30 cellular contexts compared by ENCODE assay signal in the genomic region with DNA sequence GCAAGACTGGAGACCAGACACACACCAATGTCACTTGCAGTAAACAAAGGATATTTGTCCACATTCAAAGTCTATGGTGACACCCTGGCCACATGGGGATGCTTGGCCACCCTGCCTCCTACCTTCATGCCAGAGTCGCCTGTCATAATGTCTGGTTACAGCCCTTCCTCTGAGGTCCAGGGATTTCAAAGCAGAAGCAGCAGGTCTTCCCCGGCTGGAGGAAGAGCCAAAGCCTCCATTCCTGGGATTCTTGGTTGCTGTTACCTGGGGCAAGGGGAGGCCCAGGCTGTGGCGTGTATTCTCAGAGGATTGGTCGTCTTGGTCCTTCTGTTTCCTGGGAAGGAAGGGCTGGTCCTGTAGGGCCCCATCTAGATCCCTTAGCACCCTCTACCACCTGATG. TPM values are rescaled to one million over a fixed set of nuclear protein-coding genes. Genes with fewer than 3 reads are reported as not detected.
DNase-seq lines count a peak whose midpoint lies in the region; ATAC-seq and TF ChIP-seq lines count a peak whose summit lies in the region.
"Had no signal": no experiment of that assay in that cellular context is flagged by ENCODE, and none has a peak within 500 bp of the region (broad histone marks: within the 10 kb centered on the region; RNA-seq: fewer than 3 reads in every experiment).

No MANE protein-coding gene starts in this region.

- BruUV-seq in Panc1 (replicated peaks; lab: Mats Ljungman, UMichigan): no TSS peak

- no peaks in the 10 kb centered on the region for H3K4me1 Mint-ChIP-seq in immature natural killer cell
- H3K4me1 Mint-ChIP-seq: CD4-positive, alpha-beta memory T cell had no signal

- no peak for TF ChIP-seq RAD21 in SK-N-SH (IDR thresholded peaks at IDR 0.05; ENCODE audit: low read length)

- H3K4me3 ChIP-seq in BLaER1 (no peak overlapping the region), Panc1 (ENCODE audit: low read depth in 2 of 2, low read length in 2 of 2) (no peak overlapping the region), SK-N-SH (ENCODE audit: low read depth in 2 of 2, low read length in 1 of 2) (no peak overlapping the region)
- H3K4me3 ChIP-seq: GM12878, PC-9 had no signal

- ATAC-seq in Panc1 (no peak), sciatic nerve (no peak)
- ATAC-seq: GM12878 had no signal

- intact Hi-C loops in Panc1 (cut with micrococcal nuclease; ENCODE audit: unreplicated experiment) (no loop called here), sciatic nerve (cut with DNase I) (no loop called here)

- H3K27ac Mint-ChIP-seq in immature natural killer cell: no peak overlapping the region
- H3K27ac Mint-ChIP-seq: CD4-positive, alpha-beta memory T cell; H9 had no signal

- H3K27me3 ChIP-seq in BLaER1 (no peaks in the 10 kb centered on the region), Panc1 (ENCODE audit: control insufficient read depth, insufficient read depth, low read length) (no peaks in the 10 kb centered on the region), SK-N-SH (ENCODE audit: insufficient read depth) (no peaks in the 10 kb centered on the region; the same call in 1 of the 2 replicates)

- H3K9me3 Mint-ChIP-seq in immature natural killer cell: no peaks in the 10 kb centered on the region
- H3K9me3 Mint-ChIP-seq: CD4-positive, alpha-beta memory T cell; H9 had no signal

- peaks cover 0 to 5% (median 2%) of the 10 kb centered on the region in 3 donors for H3K27me3 Mint-ChIP-seq in immature natural killer cell (ENCODE audit: low read depth in 3 of 3)
- H3K27me3 Mint-ChIP-seq: CD4-positive, alpha-beta memory T cell had no signal

- H3K36me3 Mint-ChIP-seq in immature natural killer cell: no peaks in the 10 kb centered on the region
- H3K36me3 Mint-ChIP-seq: CD4-positive, alpha-beta memory T cell had no signal

- no peak for TF ChIP-seq EP300 in SK-N-SH (IDR thresholded peaks at IDR 0.05; ENCODE audit: borderline replicate concordance in 1 of 2, low read depth in 1 of 2, low read length in 1 of 2)

- H3K4me2 ChIP-seq in BLaER1 (peak overlapping the region; percentile 54), SK-N-SH (no peak overlapping the region)
- H3K4me2 ChIP-seq: PC-9 had no signal

- CTCF ChIA-PET in Panc1 (lab: Charles Lee) (no interaction called here), SK-N-SH (lab: Yijun Ruan, JAX) (interaction anchor here (1.6 to 1.8 kb wide), 3 partner anchors 12 to 68 kb away, joined by 3 to 6 read pairs (median 3); no protein-coding TSS in a partner anchor)

- in situ Hi-C loops in Panc1 (cut with HindIII; ENCODE audit: low pct_unique_long_range_greater_than_20kb, low sequenced_read_pairs): no loop called here

- H3K4me3 Mint-ChIP-seq in immature natural killer cell: no peak overlapping the region
- H3K4me3 Mint-ChIP-seq: CD4-positive, alpha-beta memory T cell; H9 had no signal

- POLR2A ChIA-PET in Panc1 (lab: Charles Lee) (no interaction called here), SK-N-SH (lab: Yijun Ruan, JAX) (no interaction called here)

- DNase-seq in Panc1 (ENCODE audit: low read depth, low spot score) (no peak), islet precursor cell (peak; percentile 88), sciatic nerve (ENCODE audit: low spot score) (peak; percentile 17), NCI-H1105 (lab: John Stamatoyannopoulos, UW) (no peak), immature natural killer cell (no peak), SK-N-SH (no peak), NCI-H345 treated with DMSO at 0.1 percent for 48 hours (lab: John Stamatoyannopoulos, UW; ENCODE audit: unreplicated experiment) (no peak)
- DNase-seq: C1 segment of cervical spinal cord; CD4-positive, alpha-beta memory T cell; COR-L47; GDM1; H9; KBM-7; MV-4-11; NCI-H1105 treated with DMSO at 0.1 percent for 48 hours; NCI-H146; NCI-H1930; NCI-H2107; NCI-H446; NCI-H524 treated with DMSO at 0.1 percent for 48 hours; NCI-H82; PC-9; RPMI8226; SHP77 had no signal

- peaks cover 37% of the 10 kb centered on the region for H3K4me1 ChIP-seq in BLaER1
- H3K4me1 ChIP-seq in Panc1 (ENCODE audit: control insufficient read depth, insufficient read depth, low read length): no peaks in the 10 kb centered on the region; the same call in 1 of the 2 replicates
- H3K4me1 ChIP-seq in SK-N-SH (ENCODE audit: control insufficient read depth in 1 of 2, insufficient read depth in 2 of 2, low read depth in 1 of 2, low read length in 1 of 2): no peaks in the 10 kb centered on the region

- no peaks in the 10 kb centered on the region for H3K9me2 ChIP-seq in SK-N-SH

- WGBS in SK-N-SH (ENCODE audit: low lambda C conversion rate): 71% methylated on average over 3 of the region's 4 CpGs

- TF ChIP-seq CTCF in Panc1 (IDR thresholded peaks at IDR 0.05): no peak
- no peak for TF ChIP-seq CTCF in SK-N-SH (IDR thresholded peaks at IDR 0.05)

- no peaks in the 10 kb centered on the region for H3K79me2 ChIP-seq in SK-N-SH (ENCODE audit: insufficient read depth)

- H4K20me1 ChIP-seq in BLaER1: no peaks in the 10 kb centered on the region
- no peaks in the 10 kb centered on the region for H4K20me1 ChIP-seq in SK-N-SH (ENCODE audit: insufficient read depth)

- H3K36me3 ChIP-seq in BLaER1 (no peaks in the 10 kb centered on the region), Panc1 (ENCODE audit: control insufficient read depth, insufficient read depth, low read length) (no peaks in the 10 kb centered on the region), SK-N-SH (replicated peaks in 1 of 2; ENCODE audit: control insufficient read depth in 1 of 2, insufficient read depth in 2 of 2, low read length in 1 of 2) (no peaks in the 10 kb centered on the region)

- H2AFZ ChIP-seq in SK-N-SH (ENCODE audit: low read depth): no peak overlapping the region
- H2AFZ ChIP-seq: PC-9 had no signal

- H3F3A ChIP-seq in SK-N-SH (replicated peaks; ENCODE audit: insufficient read depth): no peaks in the 10 kb centered on the region

- H3K27ac ChIP-seq in BLaER1 (no peak overlapping the region), Panc1 (ENCODE audit: low read length) (peak overlapping the region; percentile 5; the same call in 1 of the 2 replicates), SK-N-SH (ENCODE audit: low read depth in 2 of 2, low read length in 1 of 2) (no peak overlapping the region)
- H3K27ac ChIP-seq: PC-9 had no signal

- H3K9ac ChIP-seq in BLaER1: no peak overlapping the region
- no peak overlapping the region for H3K9ac ChIP-seq in SK-N-SH

- H3K9me3 ChIP-seq in BLaER1 (no peaks in the 10 kb centered on the region), Panc1 (ENCODE audit: control insufficient read depth, insufficient read depth, low read depth, low read length) (no peaks in the 10 kb centered on the region), SK-N-SH (no peaks in the 10 kb centered on the region)

TF ChIP-seq in SK-N-SH, 30 proteins besides CTCF, POLR2A, EP300 and RAD21:
- TF ChIP-seq, protein P1, sequence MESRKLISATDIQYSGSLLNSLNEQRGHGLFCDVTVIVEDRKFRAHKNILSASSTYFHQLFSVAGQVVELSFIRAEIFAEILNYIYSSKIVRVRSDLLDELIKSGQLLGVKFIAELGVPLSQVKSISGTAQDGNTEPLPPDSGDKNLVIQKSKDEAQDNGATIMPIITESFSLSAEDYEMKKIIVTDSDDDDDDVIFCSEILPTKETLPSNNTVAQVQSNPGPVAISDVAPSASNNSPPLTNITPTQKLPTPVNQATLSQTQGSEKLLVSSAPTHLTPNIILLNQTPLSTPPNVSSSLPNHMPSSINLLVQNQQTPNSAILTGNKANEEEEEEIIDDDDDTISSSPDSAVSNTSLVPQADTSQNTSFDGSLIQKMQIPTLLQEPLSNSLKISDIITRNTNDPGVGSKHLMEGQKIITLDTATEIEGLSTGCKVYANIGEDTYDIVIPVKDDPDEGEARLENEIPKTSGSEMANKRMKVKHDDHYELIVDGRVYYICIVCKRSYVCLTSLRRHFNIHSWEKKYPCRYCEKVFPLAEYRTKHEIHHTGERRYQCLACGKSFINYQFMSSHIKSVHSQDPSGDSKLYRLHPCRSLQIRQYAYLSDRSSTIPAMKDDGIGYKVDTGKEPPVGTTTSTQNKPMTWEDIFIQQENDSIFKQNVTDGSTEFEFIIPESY (IDR thresholded peaks at IDR 0.05; ENCODE audit: borderline replicate concordance, low read depth): no peak

RNA-seq across cellular contexts. Expression of gene ALPP, which starts 2.3 kb away (rescaled TPM):
- total RNA-seq in Panc1 (2021; ENCODE audit: unreplicated experiment) (7.3 TPM), sciatic nerve (not detected)
- polyA plus RNA-seq in Panc1 (2012; ENCODE audit: insufficient read length): 13.0 TPM
- polyA plus RNA-seq in immature natural killer cell (not detected), SK-N-SH (2012; rRNA removed) (not detected in 2 replicates)
- polyA plus RNA-seq in SK-N-SH (2012; cell fraction: cytosol; rRNA removed): not detected in 2 replicates
- not detected in 2 replicates for polyA plus RNA-seq in SK-N-SH (2012; cell fraction: nucleus; rRNA removed)
- total RNA-seq: CD4-positive, alpha-beta memory T cell; GM12878; LHCN-M2; SK-MEL-5 had no signal
- polyA plus RNA-seq: AG04450; CD4-positive, alpha-beta memory T cell had no signal

RNA-seq across cellular contexts. Expression of gene ALPG, which starts 30.4 kb away (rescaled TPM):
- total RNA-seq in Panc1 (2021; ENCODE audit: unreplicated experiment) (65.3 TPM), sciatic nerve (not detected)
- polyA plus RNA-seq in Panc1 (2012; ENCODE audit: insufficient read length): 236 TPM
- polyA plus RNA-seq in immature natural killer cell (not detected), SK-N-SH (2012; rRNA removed) (not detected in 2 replicates)
- polyA plus RNA-seq in SK-N-SH (2012; cell fraction: cytosol; rRNA removed): not detected in 2 replicates
- polyA plus RNA-seq in SK-N-SH (2012; cell fraction: nucleus; rRNA removed): not detected in 2 replicates
- total RNA-seq: CD4-positive, alpha-beta memory T cell; GM12878; LHCN-M2; MCF 10A; SK-MEL-5 had no signal
- polyA plus RNA-seq: AG04450; CD4-positive, alpha-beta memory T cell; GM12878 had no signal

Comparison
In these comparisons a context has a peak if more than half of its experiments do, and no peak if none do; other contexts are left out.
1. DNase-seq: peak in islet precursor cell (single experiment) and sciatic nerve (single experiment); none in Panc1 (single experiment), NCI-H1105 (single experiment), immature natural killer cell (0 of 3), SK-N-SH (single experiment) and NCI-H345 treated with DMSO at 0.1 percent for 48 hours (single experiment).
2. RNA of gene ALPG, which starts 30.4 kb away (total RNA-seq): 65.3 TPM in Panc1 (single experiment); not detected in sciatic nerve (single experiment); every median in the first group is over 10 times any median in the second.